ENCODE assay signal across 23 cellular contexts in the genomic region with DNA sequence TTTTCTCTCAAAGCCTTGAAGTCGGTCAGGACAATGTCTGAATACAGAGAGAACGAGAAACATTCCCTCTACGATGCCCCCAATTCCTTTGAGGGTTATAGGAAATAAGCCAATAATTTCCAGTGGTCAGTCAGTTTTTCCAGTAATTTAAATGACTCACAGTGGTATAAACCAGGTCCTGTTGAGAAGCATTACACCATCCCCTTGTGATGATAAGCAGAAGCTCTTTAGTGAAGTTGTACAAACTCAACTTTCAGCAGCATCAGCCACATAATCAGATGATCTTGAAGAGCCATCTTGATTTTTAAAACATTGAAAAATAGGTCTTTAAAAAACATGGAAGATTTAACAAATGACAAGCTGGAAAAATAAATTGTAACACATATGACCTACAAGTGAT.
A peak's percentile ranks its signal among the peaks of the same experiment; 100 is the strongest.
DNase-seq lines count a peak whose midpoint lies in the region; ATAC-seq and TF ChIP-seq lines count a peak whose summit lies in the region.
"Had no signal": no experiment of that assay in that cellular context is flagged by ENCODE, and none has a peak within 500 bp of the region (broad histone marks: within the 10 kb centered on the region; RNA-seq: fewer than 3 reads in every experiment).

No MANE protein-coding gene starts in this region.

- TF ChIP-seq POLR2A in body of pancreas (IDR thresholded peaks at IDR 0.05), result no peak

- ATAC-seq in body of pancreas (peak; percentile 33), HG03439 (IDR thresholded peaks at IDR 0.05; ENCODE audit: unreplicated experiment) (no peak), GM21723 (IDR thresholded peaks at IDR 0.05; ENCODE audit: unreplicated experiment) (no peak), HG02852 (IDR thresholded peaks at IDR 0.05; ENCODE audit: unreplicated experiment) (no peak)
- no peak for ATAC-seq in activated T-cell treated with anti-CD3 and anti-CD28 coated beads, Interleukin-2, amount 50 U/mL, for 4 hours
- ATAC-seq: GM23338 had no signal

- H3K9me2 ChIP-seq in GM23248 (ENCODE audit: insufficient read depth), result no peaks in the 10 kb centered on the region

- H3K4me2 ChIP-seq in GM23248 (ENCODE audit: unreplicated experiment), result no peak overlapping the region
- H3K4me2 ChIP-seq: BLaER1, GM23338 had no signal

- H3K27ac ChIP-seq in GM23248 (no peak overlapping the region), body of pancreas (no peak overlapping the region), rectal smooth muscle tissue (ENCODE audit: low read depth, low read length) (peak overlapping the region; percentile 48)
- H3K27ac ChIP-seq: 22Rv1, BLaER1, Peyer's patch had no signal

- H3K27me3 ChIP-seq in GM23248 (replicated peaks; ENCODE audit: insufficient read depth) (no peaks in the 10 kb centered on the region), body of pancreas (no peaks in the 10 kb centered on the region), rectal smooth muscle tissue (ENCODE audit: control insufficient read depth, insufficient read depth, low read length) (no peaks in the 10 kb centered on the region)
- H3K27me3 ChIP-seq: BLaER1, Peyer's patch had no signal

- 19 to 39% methylated on average over 3 of the region's 3 CpGs for WGBS in GM23248 (ENCODE audit: low coverage in 1 of 2, low lambda C conversion rate in 2 of 2, missing lambda C conversion rate in 2 of 2), 2 experiments
- WGBS in body of pancreas, 2 donors, result 65 to 71% methylated on average over 3 of the region's 3 CpGs

- H3K9ac ChIP-seq in GM23248, result no peak overlapping the region
- H3K9ac ChIP-seq in rectal smooth muscle tissue (ENCODE audit: low read length), result no peak overlapping the region
- H3K9ac ChIP-seq: BLaER1 had no signal

- H3K36me3 ChIP-seq in GM23248 (ENCODE audit: low read depth) (no peaks in the 10 kb centered on the region), body of pancreas (replicated peaks in 1 of 2; ENCODE audit: insufficient read depth in 1 of 2, low read depth in 2 of 2) (no peaks in the 10 kb centered on the region), rectal smooth muscle tissue (ENCODE audit: control insufficient read depth, insufficient read depth, low read length) (no peaks in the 10 kb centered on the region)
- H3K36me3 ChIP-seq: BLaER1, Peyer's patch had no signal

- H3K9me3 Mint-ChIP-seq in activated T-cell treated with anti-CD3 and anti-CD28 coated beads, Interleukin-2, amount 50 U/mL, for 4 hours, result peaks cover 11% of the 10 kb centered on the region
- H3K9me3 Mint-ChIP-seq: GM23338 had no signal

- DNase-seq in GM23248 (peak; percentile 6), body of pancreas (no peak), fibroblast of villous mesenchyme (ENCODE audit: low read depth) (peak; percentile 62)
- no peak for DNase-seq in activated T-cell treated with anti-CD3 and anti-CD28 coated beads, Interleukin-2, amount 50 U/mL, for 4 hours
- DNase-seq: ACHN; CD4-positive, alpha-beta T cell; COR-L47; DMS79; HCEC 1CT; KBM-7; NCI-H1092 treated with DMSO at 0.1 percent for 48 hours; NCI-H146; NCI-H2081; NCI-H2171; NCI-H524 treated with DMSO at 0.1 percent for 48 hours; Peyer's patch had no signal

- no peak overlapping the region for H3K4me3 Mint-ChIP-seq in activated T-cell treated with anti-CD3 and anti-CD28 coated beads, Interleukin-2, amount 50 U/mL, for 4 hours
- H3K4me3 Mint-ChIP-seq: CD4-positive, alpha-beta T cell; GM23338 had no signal

- H3K27me3 Mint-ChIP-seq in activated T-cell treated with anti-CD3 and anti-CD28 coated beads, Interleukin-2, amount 50 U/mL, for 4 hours (ENCODE audit: low read depth), result no peaks in the 10 kb centered on the region
- H3K27me3 Mint-ChIP-seq: CD4-positive, alpha-beta T cell had no signal

- TF ChIP-seq CTCF in body of pancreas (IDR thresholded peaks at IDR 0.05), result no peak
- TF ChIP-seq CTCF in fibroblast of villous mesenchyme (IDR thresholded peaks at IDR 0.05; ENCODE audit: insufficient read depth, low read depth, low read length), result no peak

- H3K79me2 ChIP-seq in GM23248 (ENCODE audit: insufficient read depth), result no peaks in the 10 kb centered on the region

- no peak overlapping the region for H2AFZ ChIP-seq in GM23248
- H2AFZ ChIP-seq: GM23338 had no signal

- H3F3A ChIP-seq in GM23248 (ENCODE audit: insufficient read depth), result no peaks in the 10 kb centered on the region

- in situ Hi-C loops in GM23248 (cut with MboI), result no loop called here

- H3K4me1 ChIP-seq in GM23248 (ENCODE audit: insufficient read depth), result no peaks in the 10 kb centered on the region
- H3K4me1 ChIP-seq in body of pancreas, result no peaks in the 10 kb centered on the region
- H3K4me1 ChIP-seq in rectal smooth muscle tissue (ENCODE audit: control insufficient read depth, insufficient read depth, low read length), result peaks cover 2% of the 10 kb centered on the region
- H3K4me1 ChIP-seq: BLaER1, Peyer's patch had no signal

- no peak overlapping the region for H3K4me3 ChIP-seq in GM23248
- H3K4me3 ChIP-seq in body of pancreas, result no peak overlapping the region
- H3K4me3 ChIP-seq in fibroblast of villous mesenchyme (ENCODE audit: low read depth, low read length), result no peak overlapping the region
- H3K4me3 ChIP-seq in rectal smooth muscle tissue (ENCODE audit: low read length), result no peak overlapping the region
- H3K4me3 ChIP-seq: BLaER1, GM23338, Peyer's patch had no signal

- no peaks in the 10 kb centered on the region for H3K4me1 Mint-ChIP-seq in activated T-cell treated with anti-CD3 and anti-CD28 coated beads, Interleukin-2, amount 50 U/mL, for 4 hours (ENCODE audit: low read depth)

- H3K36me3 Mint-ChIP-seq in activated T-cell treated with anti-CD3 and anti-CD28 coated beads, Interleukin-2, amount 50 U/mL, for 4 hours (ENCODE audit: insufficient read depth), result no peaks in the 10 kb centered on the region

- intact Hi-C loops in body of pancreas (cut with DNase I), result no loop called here

- no peaks in the 10 kb centered on the region for H3K9me3 ChIP-seq in GM23248 (ENCODE audit: low read depth)
- H3K9me3 ChIP-seq in body of pancreas, result no peaks in the 10 kb centered on the region
- H3K9me3 ChIP-seq: BLaER1, Peyer's patch had no signal

- no peaks in the 10 kb centered on the region for H4K20me1 ChIP-seq in GM23248 (ENCODE audit: insufficient read depth)
- H4K20me1 ChIP-seq: BLaER1 had no signal

Comparison
In these comparisons a context has a peak if more than half of its experiments do, and no peak if none do; other contexts are left out.
1. DNase-seq: peak in GM23248 (single experiment) and fibroblast of villous mesenchyme (single experiment); none in body of pancreas (0 of 4) and activated T-cell treated with anti-CD3 and anti-CD28 coated beads, Interleukin-2, amount 50 U/mL, for 4 hours (single experiment).